Comparison of ENCODE assay signal across 1 cellular context in genomic region chr1:181094813-181095212, GRCh38.
TF ChIP-seq lines count a peak whose summit lies in the region.

No MANE protein-coding gene starts in this region.

TF ChIP-seq in GM23338, 12 proteins besides CTCF, POLR2A, EP300 and RAD21:
- no peak for TF ChIP-seq ZNF462 (CRISPR knock-in tag; IDR thresholded peaks at IDR 0.05)
- no peak for TF ChIP-seq EZH2 (IDR thresholded peaks at IDR 0.05; ENCODE audit: low read depth, unreplicated experiment)
- no peak for TF ChIP-seq CREB1 (CRISPR knock-in tag; IDR thresholded peaks at IDR 0.05; ENCODE audit: low read depth)
- no peak for TF ChIP-seq ZNF331 (CRISPR knock-in tag; IDR thresholded peaks at IDR 0.05; ENCODE audit: low read depth)
- TF ChIP-seq JUNB (IDR thresholded peaks at IDR 0.05; ENCODE audit: unreplicated experiment), result no peak
- TF ChIP-seq EZH2phosphoT487 (IDR thresholded peaks at IDR 0.05; ENCODE audit: unreplicated experiment), result no peak
- no peak for TF ChIP-seq ETS1 (IDR thresholded peaks at IDR 0.05)
- TF ChIP-seq REST (IDR thresholded peaks at IDR 0.05; ENCODE audit: unreplicated experiment), result no peak
- no peak for TF ChIP-seq ZNF114 (CRISPR knock-in tag; IDR thresholded peaks at IDR 0.05)
- no peak for TF ChIP-seq POLR2AphosphoS5 (IDR thresholded peaks at IDR 0.05; ENCODE audit: low read depth)
- TF ChIP-seq STAT1 (IDR thresholded peaks at IDR 0.05; ENCODE audit: unreplicated experiment), result no peak
- no peak for TF ChIP-seq NANOG (IDR thresholded peaks at IDR 0.05; ENCODE audit: borderline replicate concordance)
